ENCODE assay signal across 17 cellular contexts in the genomic region with DNA sequence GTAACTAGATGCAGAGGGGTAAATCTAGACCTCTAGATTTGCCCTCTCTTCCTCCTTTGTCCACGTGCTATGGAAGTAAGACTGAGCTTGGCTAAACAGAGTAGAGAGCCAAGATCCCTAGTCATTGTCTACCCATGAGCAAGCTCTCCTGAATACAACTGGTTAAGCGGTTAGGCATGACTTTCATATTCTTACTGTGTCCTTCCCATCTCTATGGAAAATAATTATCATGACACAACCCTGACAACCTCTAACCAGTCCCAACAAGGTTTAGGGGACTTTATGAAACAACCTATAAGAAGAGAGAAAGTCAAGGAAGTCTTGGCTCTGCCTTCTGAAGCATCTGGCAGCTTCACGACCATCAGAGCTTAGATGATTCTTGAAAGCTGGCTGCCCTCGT. TPM values are rescaled to one million over a fixed set of nuclear protein-coding genes. Genes with fewer than 3 reads are reported as not detected.
A peak's percentile ranks its signal among the peaks of the same experiment; 100 is the strongest.
DNase-seq lines count a peak whose midpoint lies in the region; ATAC-seq lines count a peak whose summit lies in the region.
"Had no signal": no experiment of that assay in that cellular context is flagged by ENCODE, and none has a peak within 500 bp of the region (broad histone marks: within the 10 kb centered on the region; RNA-seq: fewer than 3 reads in every experiment).

No MANE protein-coding gene starts in this region.

- H3K4me3 ChIP-seq in SJSA1 = no peak overlapping the region

- H3K9me3 Mint-ChIP-seq in activated T-helper 2 cell treated with anti-CD3 and anti-CD28 coated beads, Interferon-gamma antibody, Interleukin-2, Interleukin-4, amounts not matched to agents 10 μg/mL and 5 μg/mL and 100 μg/mL, durations not matched to agents 14 hours and 24 hours and 36 hours = peaks cover 12% of the 10 kb centered on the region
- H3K9me3 Mint-ChIP-seq in stimulated activated memory B cell treated with anti-CD40 and anti-IgM and Interleukin-4, amounts not matched to agents 10 μg/mL and 1 μg/mL and 100 μg/mL, for 72 hours = no peaks in the 10 kb centered on the region
- H3K9me3 Mint-ChIP-seq: CD4-positive, alpha-beta T cell; HFFc6 had no signal

- DNase-seq in SJSA1 (ENCODE audit: low read depth in 1 of 2, low spot score in 2 of 2) (no peak), HuH-7 (ENCODE audit: low spot score) (no peak), NCI-H82 treated with DMSO at 0.1 percent for 48 hours (lab: John Stamatoyannopoulos, UW; ENCODE audit: unreplicated experiment) (no peak), COLO668 (lab: John Stamatoyannopoulos, UW; ENCODE audit: unreplicated experiment) (no peak)
- no peak for DNase-seq in activated T-helper 2 cell treated with anti-CD3 and anti-CD28 coated beads, Interferon-gamma antibody, Interleukin-2, Interleukin-4, amounts not matched to agents 10 μg/mL and 5 μg/mL and 100 μg/mL, durations not matched to agents 14 hours and 24 hours and 36 hours (ENCODE audit: low spot score)
- DNase-seq: C1 segment of cervical spinal cord; CD4-positive, alpha-beta T cell; COR-L47; DMS153; DMS79 treated with DMSO at 0.1 percent for 48 hours; EL; HCEC 1CT; HFFc6; IMR-90 had no signal

- H3K36me3 Mint-ChIP-seq in activated T-helper 2 cell treated with anti-CD3 and anti-CD28 coated beads, Interferon-gamma antibody, Interleukin-2, Interleukin-4, amounts not matched to agents 10 μg/mL and 5 μg/mL and 100 μg/mL, durations not matched to agents 14 hours and 24 hours and 36 hours (ENCODE audit: low read depth) = peaks cover 12% of the 10 kb centered on the region
- H3K36me3 Mint-ChIP-seq in stimulated activated memory B cell treated with anti-CD40 and anti-IgM and Interleukin-4, amounts not matched to agents 10 μg/mL and 1 μg/mL and 100 μg/mL, for 72 hours = no peaks in the 10 kb centered on the region

- no peaks in the 10 kb centered on the region for H3K36me3 ChIP-seq in SJSA1

- peaks cover 22% of the 10 kb centered on the region for H3K27me3 Mint-ChIP-seq in activated T-helper 2 cell treated with anti-CD3 and anti-CD28 coated beads, Interferon-gamma antibody, Interleukin-2, Interleukin-4, amounts not matched to agents 10 μg/mL and 5 μg/mL and 100 μg/mL, durations not matched to agents 14 hours and 24 hours and 36 hours (ENCODE audit: low read depth)
- H3K27me3 Mint-ChIP-seq in stimulated activated memory B cell treated with anti-CD40 and anti-IgM and Interleukin-4, amounts not matched to agents 10 μg/mL and 1 μg/mL and 100 μg/mL, for 72 hours = no peaks in the 10 kb centered on the region
- H3K27me3 Mint-ChIP-seq: CD4-positive, alpha-beta T cell had no signal

- no peaks in the 10 kb centered on the region for H3K27me3 ChIP-seq in SJSA1 (replicated peaks)

- peaks cover 33% of the 10 kb centered on the region for H3K4me1 ChIP-seq in SJSA1 (replicated peaks)

- H3K27ac Mint-ChIP-seq in activated T-helper 2 cell treated with anti-CD3 and anti-CD28 coated beads, Interferon-gamma antibody, Interleukin-2, Interleukin-4, amounts not matched to agents 10 μg/mL and 5 μg/mL and 100 μg/mL, durations not matched to agents 14 hours and 24 hours and 36 hours = peak overlapping the region; percentile 19
- peak overlapping the region; percentile 66 for H3K27ac Mint-ChIP-seq in stimulated activated memory B cell treated with anti-CD40 and anti-IgM and Interleukin-4, amounts not matched to agents 10 μg/mL and 1 μg/mL and 100 μg/mL, for 72 hours
- H3K27ac Mint-ChIP-seq: B cell; CD4-positive, alpha-beta T cell; HFFc6 had no signal

- peak; percentile 39 for ATAC-seq in esophagus mucosa
- no peak for ATAC-seq in stimulated activated memory B cell treated with anti-CD40 and anti-IgM and Interleukin-4, amounts not matched to agents 10 μg/mL and 1 μg/mL and 100 μg/mL, for 72 hours

- peaks cover 37% of the 10 kb centered on the region for H3K4me1 Mint-ChIP-seq in activated T-helper 2 cell treated with anti-CD3 and anti-CD28 coated beads, Interferon-gamma antibody, Interleukin-2, Interleukin-4, amounts not matched to agents 10 μg/mL and 5 μg/mL and 100 μg/mL, durations not matched to agents 14 hours and 24 hours and 36 hours (ENCODE audit: low read depth)
- H3K4me1 Mint-ChIP-seq in stimulated activated memory B cell treated with anti-CD40 and anti-IgM and Interleukin-4, amounts not matched to agents 10 μg/mL and 1 μg/mL and 100 μg/mL, for 72 hours = peaks cover 39% of the 10 kb centered on the region

- peak overlapping the region; percentile 32 for H3K27ac ChIP-seq in SJSA1

- intact Hi-C loops in activated T-helper 2 cell treated with anti-CD3 and anti-CD28 coated beads, Interferon-gamma antibody, Interleukin-2, Interleukin-4, amounts not matched to agents 10 μg/mL and 5 μg/mL and 100 μg/mL, durations not matched to agents 14 hours and 24 hours and 36 hours (cut with micrococcal nuclease) = loop anchor here (2.0 to 10.0 kb wide), 4 partner anchors 206 to 1273 kb away; a partner anchor contains a TSS

- H3K4me3 Mint-ChIP-seq in activated T-helper 2 cell treated with anti-CD3 and anti-CD28 coated beads, Interferon-gamma antibody, Interleukin-2, Interleukin-4, amounts not matched to agents 10 μg/mL and 5 μg/mL and 100 μg/mL, durations not matched to agents 14 hours and 24 hours and 36 hours (ENCODE audit: low read depth) = no peak overlapping the region
- no peak overlapping the region for H3K4me3 Mint-ChIP-seq in stimulated activated memory B cell treated with anti-CD40 and anti-IgM and Interleukin-4, amounts not matched to agents 10 μg/mL and 1 μg/mL and 100 μg/mL, for 72 hours
- H3K4me3 Mint-ChIP-seq: B cell; CD4-positive, alpha-beta T cell; HFFc6 had no signal

- H3K9me3 ChIP-seq in SJSA1 (replicated peaks) = no peaks in the 10 kb centered on the region

RNA-seq across cellular contexts. Expression of a gene that starts 7.8 kb away (rescaled TPM):
- 0.13 TPM in 1 of 2 replicates, not detected in the other for total RNA-seq in SJSA1 (2014; rRNA removed; shearing (Covaris generic))
- total RNA-seq in activated T-helper 2 cell treated with anti-CD3 and anti-CD28 coated beads, Interferon-gamma antibody, Interleukin-2, Interleukin-4, amounts not matched to agents 10 μg/mL and 5 μg/mL and 100 μg/mL, durations not matched to agents 14 hours and 24 hours and 36 hours = not detected in 2 replicates
- 1.1 TPM for total RNA-seq in esophagus mucosa
- total RNA-seq: B cell had no signal
